In the genomic region with DNA sequence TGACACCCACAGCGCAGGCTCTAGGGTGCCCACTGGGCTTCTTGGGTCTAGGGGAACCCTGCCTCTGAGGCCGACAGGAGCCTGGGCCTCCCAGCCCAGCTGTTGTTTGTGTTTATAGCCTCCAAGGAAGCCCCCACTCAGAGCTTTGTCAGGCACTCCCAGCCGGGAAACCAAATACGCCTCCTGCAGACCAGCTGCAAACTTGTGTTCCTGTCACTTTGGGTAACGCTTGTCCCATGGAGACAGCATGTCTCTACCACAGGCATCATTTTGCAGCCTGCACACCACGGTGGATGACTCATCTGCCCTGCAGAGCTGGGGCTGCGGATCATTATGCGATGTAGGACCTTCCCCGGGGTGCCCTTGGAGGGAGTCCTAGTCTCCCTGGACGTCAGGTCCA, we compare ENCODE assay signal across 20 cellular contexts. TPM values are rescaled to one million over a fixed set of nuclear protein-coding genes. Genes with fewer than 3 reads are reported as not detected.
DNase-seq lines count a peak whose midpoint lies in the region; ATAC-seq and TF ChIP-seq lines count a peak whose summit lies in the region.
"Had no signal": no experiment of that assay in that cellular context is flagged by ENCODE, and none has a peak within 500 bp of the region (broad histone marks: within the 10 kb centered on the region; RNA-seq: fewer than 3 reads in every experiment).

No MANE protein-coding gene starts in this region.

- no peaks in the 10 kb centered on the region for H3K27me3 ChIP-seq in right cardiac atrium (ENCODE audit: control insufficient read depth, insufficient read depth)
- no peaks in the 10 kb centered on the region for H3K27me3 ChIP-seq in heart right ventricle
- no peaks in the 10 kb centered on the region for H3K27me3 ChIP-seq in WERI-Rb-1 (ENCODE audit: insufficient read depth, low read depth, severe bottlenecking)
- H3K27me3 ChIP-seq: left lung, vagina had no signal

- H3K36me3 ChIP-seq in heart right ventricle (no peaks in the 10 kb centered on the region), WERI-Rb-1 (no peaks in the 10 kb centered on the region)
- H3K36me3 ChIP-seq: left lung, prostate gland, vagina had no signal

- ATAC-seq in right cardiac atrium (peak in 1 of 2 donors; percentile 35), heart right ventricle (no peak), GM21717 (IDR thresholded peaks at IDR 0.05; ENCODE audit: unreplicated experiment) (no peak), HG03196 (IDR thresholded peaks at IDR 0.05; ENCODE audit: unreplicated experiment) (no peak)
- ATAC-seq: left lung had no signal

- H3K27ac ChIP-seq in right cardiac atrium (ENCODE audit: low read length) (peak overlapping the region; percentile 21), heart right ventricle (no peak overlapping the region), WERI-Rb-1 (no peak overlapping the region)
- H3K27ac ChIP-seq: left lung, prostate gland, vagina had no signal

- H3K4me1 ChIP-seq in right cardiac atrium (ENCODE audit: control insufficient read depth, insufficient read depth, low read length): peaks cover 6% of the 10 kb centered on the region
- peaks cover 9 to 46% (median 28%) of the 10 kb centered on the region in 9 donors for H3K4me1 ChIP-seq in heart right ventricle

- intact Hi-C loops in right cardiac atrium (cut with DNase I) (no loop called here), heart right ventricle (cut with DNase I) (no loop called here)

- H3K4me3 ChIP-seq in right cardiac atrium (ENCODE audit: low read length) (no peak overlapping the region), heart right ventricle (no peak overlapping the region), WERI-Rb-1 (ENCODE audit: low read depth, low read length) (no peak overlapping the region)
- H3K4me3 ChIP-seq: left lung, prostate gland, vagina had no signal

- H3K9me3 ChIP-seq in right cardiac atrium (ENCODE audit: control insufficient read depth, low read length): no peaks in the 10 kb centered on the region
- no peaks in the 10 kb centered on the region for H3K9me3 ChIP-seq in heart right ventricle
- H3K9me3 ChIP-seq in WERI-Rb-1 (ENCODE audit: severe bottlenecking): no peaks in the 10 kb centered on the region
- H3K9me3 ChIP-seq: left lung, prostate gland, vagina had no signal

- 63% methylated on average over 10 of the region's 10 CpGs for WGBS in right cardiac atrium
- WGBS in heart right ventricle, 2 donors: 65% methylated on average over 10 of the region's 10 CpGs

- TF ChIP-seq CTCF in heart right ventricle (IDR thresholded peaks at IDR 0.05) (no peak), WERI-Rb-1 (IDR thresholded peaks at IDR 0.05; ENCODE audit: low read depth, low read length) (no peak)

- no peak for DNase-seq in right cardiac atrium
- no peak for DNase-seq in heart right ventricle
- peak; percentile 75 for DNase-seq in astrocyte of the hippocampus (ENCODE audit: low read depth, low spot score)
- peak; percentile 54 for DNase-seq in left kidney (ENCODE audit: low read depth, low spot score)
- no peak for DNase-seq in HuH-7 (ENCODE audit: low spot score)
- DNase-seq in WERI-Rb-1: no peak
- DNase-seq: activated CD4-positive, alpha-beta T cell treated with anti-CD3 and anti-CD28 coated beads for 4 hours; activated naive CD4-positive, alpha-beta T cell treated with anti-CD3 and anti-CD28 coated beads for 36 hours; H7; left lung; NCI-H187; T-helper 9 cell had no signal

RNA-seq across cellular contexts. Expression of a gene that starts 40.6 kb away (rescaled TPM):
- total RNA-seq in right cardiac atrium (not detected), heart right ventricle (under 1 TPM in 2 of 10 donors, not detected in 8; 0.38 to 0.44 TPM)
- polyA plus RNA-seq in right cardiac atrium (0.11 TPM), heart right ventricle (under 1 TPM; 0.06 to 0.37 TPM)
- total RNA-seq: activated naive CD4-positive, alpha-beta T cell treated with anti-CD3 and anti-CD28 coated beads for 36 hours; fibroblast of lung; G401; NCI-H460; vagina had no signal
- polyA plus RNA-seq: AG04450, fibroblast of lung had no signal

Comparison
In these comparisons a context has a peak if more than half of its experiments do, and no peak if none do; other contexts are left out.
1. DNase-seq: peak in astrocyte of the hippocampus (single experiment) and left kidney (single experiment); none in right cardiac atrium (0 of 3), heart right ventricle (0 of 2), HuH-7 (single experiment) and WERI-Rb-1 (single experiment).